18 cellular contexts compared by ENCODE assay signal in the genomic region with DNA sequence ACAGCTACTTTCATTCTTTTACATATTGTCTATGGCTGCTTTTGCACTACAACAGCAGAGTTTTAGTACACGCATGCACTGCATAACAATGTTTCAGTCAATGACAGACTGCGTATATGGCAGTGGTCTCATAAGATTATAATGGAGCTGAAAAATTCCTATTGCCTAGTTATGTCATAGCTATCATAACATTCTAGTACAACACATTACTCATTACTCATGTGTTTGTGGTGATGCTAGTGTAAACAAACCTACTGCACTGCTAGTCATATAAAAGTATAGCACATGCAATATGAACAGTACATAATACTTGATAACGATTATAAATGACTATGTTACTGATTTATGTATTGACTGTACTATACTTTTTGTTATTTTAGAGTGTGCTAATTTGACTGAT.
"Had no signal": no experiment of that assay in that cellular context is flagged by ENCODE, and none has a peak within 500 bp of the region (broad histone marks: within the 10 kb centered on the region; RNA-seq: fewer than 3 reads in every experiment).

No MANE protein-coding gene starts in this region.

- H3K4me3 Mint-ChIP-seq: activated T-cell treated with anti-CD3 and anti-CD28 coated beads, Interleukin-2, amount 50 U/mL, for 4 hours; central memory CD8-positive, alpha-beta T cell; memory B cell; nephron; stimulated activated naive B cell treated with anti-CD40 and anti-IgM and Interleukin-4, amounts not matched to agents 10 μg/mL and 1 μg/mL and 100 μg/mL, for 72 hours; T-helper 2 cell treated with Interferon-gamma antibody and Interleukin-4, amounts not matched to agents 5 μg/mL and 100 μg/mL, for 36 hours had no signal

- H3K36me3 ChIP-seq: spleen, transverse colon had no signal

- H3K4me1 ChIP-seq: transverse colon had no signal

- H3K9me3 ChIP-seq: spleen, transverse colon had no signal

- DNase-seq: activated CD4-positive, alpha-beta T cell treated with anti-CD3 and anti-CD28 coated beads, Interleukin-2, amount 50 U/mL, for 4 hours; activated gamma-delta T cell; activated T-cell treated with anti-CD3 and anti-CD28 coated beads, Interleukin-2, amount 50 U/mL, for 4 hours; dermis blood vessel endothelial cell; head of caudate nucleus; occipital lobe; right cardiac atrium; spleen; stimulated activated CD4-positive, alpha-beta T cell treated with anti-CD3 and anti-CD28 coated beads, Interleukin-1b, Interleukin-23, amount 100 ng/mL, for 48 hours; stimulated activated naive B cell treated with anti-CD40 and anti-IgM and Interleukin-4, amounts not matched to agents 10 μg/mL and 1 μg/mL and 100 μg/mL, for 72 hours; transverse colon had no signal

- H3K9me3 Mint-ChIP-seq: activated T-cell treated with anti-CD3 and anti-CD28 coated beads, Interleukin-2, amount 50 U/mL, for 4 hours; central memory CD8-positive, alpha-beta T cell; memory B cell; nephron; stimulated activated naive B cell treated with anti-CD40 and anti-IgM and Interleukin-4, amounts not matched to agents 10 μg/mL and 1 μg/mL and 100 μg/mL, for 72 hours; T-helper 2 cell treated with Interferon-gamma antibody and Interleukin-4, amounts not matched to agents 5 μg/mL and 100 μg/mL, for 36 hours had no signal

- ATAC-seq: activated CD4-positive, CD25-positive, alpha-beta regulatory T cell treated with anti-CD3 and anti-CD28 coated beads, Interleukin-2, amount 50 U/mL, for 24 hours; activated T-cell treated with anti-CD3 and anti-CD28 coated beads, Interleukin-2, amount 50 U/mL, for 4 hours; esophagus mucosa; right cardiac atrium; stimulated activated naive B cell treated with anti-CD40 and anti-IgM and Interleukin-4, amounts not matched to agents 10 μg/mL and 1 μg/mL and 100 μg/mL, for 72 hours had no signal

- H3K36me3 Mint-ChIP-seq: memory B cell; stimulated activated naive B cell treated with anti-CD40 and anti-IgM and Interleukin-4, amounts not matched to agents 10 μg/mL and 1 μg/mL and 100 μg/mL, for 72 hours had no signal

- H3K27me3 Mint-ChIP-seq: progenitor cell of endocrine pancreas had no signal

- H3K27ac ChIP-seq: spleen, transverse colon had no signal

- H3K4me3 ChIP-seq: spleen, transverse colon had no signal

- H3K4me1 Mint-ChIP-seq: central memory CD8-positive, alpha-beta T cell; nephron; stimulated activated naive B cell treated with anti-CD40 and anti-IgM and Interleukin-4, amounts not matched to agents 10 μg/mL and 1 μg/mL and 100 μg/mL, for 72 hours had no signal

- H3K27me3 ChIP-seq: transverse colon had no signal

- H3K27ac Mint-ChIP-seq: memory B cell; nephron; progenitor cell of endocrine pancreas; stimulated activated naive B cell treated with anti-CD40 and anti-IgM and Interleukin-4, amounts not matched to agents 10 μg/mL and 1 μg/mL and 100 μg/mL, for 72 hours; T-helper 2 cell treated with Interferon-gamma antibody and Interleukin-4, amounts not matched to agents 5 μg/mL and 100 μg/mL, for 36 hours had no signal
